ENCODE assay signal across 8 cellular contexts in genomic region chr7:130960208-130960988, GRCh38.
DNase-seq lines count a peak whose midpoint lies in the region; ATAC-seq, FAIRE-seq and TF ChIP-seq lines count a peak whose summit lies in the region.

No MANE protein-coding gene starts in this region.

- H3K4me1 ChIP-seq in SK-N-SH (ENCODE audit: control insufficient read depth in 1 of 2, insufficient read depth in 2 of 2, low read depth in 1 of 2, low read length in 1 of 2) (peaks cover 4 to 57% of the 10 kb centered on the region in 2 experiments), pancreas (peaks cover 0 to 6% (median 0%) of the 10 kb centered on the region in 3 donors)
- peaks cover 40% of the 10 kb centered on the region for H3K4me1 ChIP-seq in effector memory CD4-positive, alpha-beta T cell (ENCODE audit: control insufficient read depth, insufficient read depth, low read length, poor library complexity, severe bottlenecking)

- no peaks in the 10 kb centered on the region for H3K27me3 ChIP-seq in SK-N-SH (ENCODE audit: insufficient read depth)
- no peaks in the 10 kb centered on the region for H3K27me3 ChIP-seq in effector memory CD4-positive, alpha-beta T cell (replicated peaks; ENCODE audit: control insufficient read depth, insufficient read depth, low read length, poor library complexity, severe bottlenecking)
- no peaks in the 10 kb centered on the region for H3K27me3 ChIP-seq in pancreas

- H3K4me3 ChIP-seq in SK-N-SH (ENCODE audit: low read depth in 2 of 2, low read length in 1 of 2) (peak overlapping the region; percentile 43 to 57; a peak in 3 of 4 replicates), pancreas (peak overlapping the region in 1 of 4 donors; percentile 1)
- H3K4me3 ChIP-seq in effector memory CD4-positive, alpha-beta T cell (ENCODE audit: insufficient read depth, low read depth, low read length, poor library complexity, severe bottlenecking) = peak overlapping the region; percentile 55

- CTCF ChIA-PET in SK-N-SH (lab: Yijun Ruan, JAX) = interaction anchor here (0.6 to 3.3 kb wide), 9 partner anchors 10 to 93 kb away, joined by 3 to 18 read pairs (median 3); no protein-coding TSS in a partner anchor

- H3F3A ChIP-seq in SK-N-SH (replicated peaks; ENCODE audit: insufficient read depth) = peaks cover 64% of the 10 kb centered on the region

- TF ChIP-seq CTCF in SK-N-SH (IDR thresholded peaks at IDR 0.05) (no peak), pancreas (IDR thresholded peaks at IDR 0.05) (no peak), D721Med (IDR thresholded peaks at IDR 0.05; ENCODE audit: insufficient read depth, missing control alignments) (no peak)

- peak; percentile 68 to 99 for TF ChIP-seq EP300 in SK-N-SH (IDR thresholded peaks at IDR 0.05; ENCODE audit: borderline replicate concordance in 1 of 2, low read depth in 1 of 2, low read length in 1 of 2)

- no peak for TF ChIP-seq POLR2A in GM18505 (IDR thresholded peaks at IDR 0.05; ENCODE audit: borderline replicate concordance, extremely low read depth, insufficient read depth, insufficient read length)

- no peaks in the 10 kb centered on the region for H3K9me3 ChIP-seq in SK-N-SH
- H3K9me3 ChIP-seq in effector memory CD4-positive, alpha-beta T cell (ENCODE audit: control insufficient read depth, low read length) = no peaks in the 10 kb centered on the region
- no peaks in the 10 kb centered on the region for H3K9me3 ChIP-seq in pancreas

- ATAC-seq in HG02852 (IDR thresholded peaks at IDR 0.05; ENCODE audit: unreplicated experiment) (peak; percentile 31), pancreas (peak in 3 of 4 donors; percentile 21 to 84 (median 73)), GM18505 (IDR thresholded peaks at IDR 0.05; ENCODE audit: unreplicated experiment) (no peak)

- TF ChIP-seq RAD21 in SK-N-SH (IDR thresholded peaks at IDR 0.05; ENCODE audit: low read length) = no peak

- peak overlapping the region; percentile 92 for H3K9ac ChIP-seq in SK-N-SH

- H3K36me3 ChIP-seq in SK-N-SH (replicated peaks in 1 of 2; ENCODE audit: control insufficient read depth in 1 of 2, insufficient read depth in 2 of 2, low read length in 1 of 2) (peaks cover 2 to 36% of the 10 kb centered on the region in 2 experiments), pancreas (no peaks in the 10 kb centered on the region)
- H3K36me3 ChIP-seq in effector memory CD4-positive, alpha-beta T cell (ENCODE audit: control insufficient read depth, insufficient read depth, low read length) = peaks cover 14% of the 10 kb centered on the region

- H2AFZ ChIP-seq in SK-N-SH (ENCODE audit: low read depth) = no peak overlapping the region

- H3K27ac ChIP-seq in SK-N-SH (ENCODE audit: low read depth in 2 of 2, low read length in 1 of 2) = peak overlapping the region; percentile 92 to 100
- peak overlapping the region; percentile 91 for H3K27ac ChIP-seq in effector memory CD4-positive, alpha-beta T cell (ENCODE audit: insufficient read depth, low read length, poor library complexity, severe bottlenecking)
- peak overlapping the region in 2 of 4 donors; percentile 40 to 59 for H3K27ac ChIP-seq in pancreas

- POLR2A ChIA-PET in SK-N-SH (lab: Yijun Ruan, JAX) = no interaction called here

- H4K20me1 ChIP-seq in SK-N-SH (ENCODE audit: insufficient read depth) = no peaks in the 10 kb centered on the region

- H3K9me2 ChIP-seq in SK-N-SH = no peaks in the 10 kb centered on the region

- H3K4me2 ChIP-seq in SK-N-SH = peak overlapping the region; percentile 59

- DNase-seq in GM03348 (ENCODE audit: low spot score) (peak; percentile 80), SK-N-SH (no peak), pancreas (no peak), C1 segment of cervical spinal cord (lab: John Stamatoyannopoulos, UW) (no peak), D721Med (ENCODE audit: insufficient read length, low spot score) (no peak)
- DNase-seq in effector memory CD4-positive, alpha-beta T cell = no peak

- H3K79me2 ChIP-seq in SK-N-SH (ENCODE audit: insufficient read depth) = peaks cover 66% of the 10 kb centered on the region

- intact Hi-C loops in pancreas (cut with DNase I) = no loop called here

- FAIRE-seq in pancreas (lab: Jason Lieb, UNC) = no peak
- no peak for FAIRE-seq in D721Med (lab: Jason Lieb, UNC)

- 12% methylated on average over 6 of the region's 6 CpGs for WGBS in SK-N-SH (ENCODE audit: low lambda C conversion rate)
- WGBS in pancreas, 2 donors = 83 to 88% methylated on average over 6 of the region's 6 CpGs

TF ChIP-seq in SK-N-SH, 30 proteins besides CTCF, POLR2A, EP300 and RAD21 (continues in another document):
- TF ChIP-seq ZBTB33 (IDR thresholded peaks at IDR 0.05; ENCODE audit: borderline replicate concordance, low read depth) (peak; percentile 86), JUND (IDR thresholded peaks at IDR 0.05) (peak; percentile 98), NRF1 (IDR thresholded peaks at IDR 0.05; ENCODE audit: low read depth, low read length) (no peak), YY1 (IDR thresholded peaks at IDR 0.05; ENCODE audit: low read depth) (peak; percentile 86; the same call in 1 of the 2 replicates), MEF2A (IDR thresholded peaks at IDR 0.05; ENCODE audit: borderline replicate concordance, low read depth) (peak; percentile 60; the same call in 1 of the 2 replicates), RFX5 (IDR thresholded peaks at IDR 0.05; ENCODE audit: low read length) (no peak), FOXM1 (IDR thresholded peaks at IDR 0.05; ENCODE audit: low read depth) (peak; percentile 90), TAF1 (IDR thresholded peaks at IDR 0.05; ENCODE audit: borderline replicate concordance, low read depth, low read length) (peak; percentile 93), POLR2AphosphoS5 (IDR thresholded peaks at IDR 0.05; ENCODE audit: low read depth, low read length) (peak; percentile 93), FOSL2 (IDR thresholded peaks at IDR 0.05; ENCODE audit: borderline replicate concordance, low read depth) (peak; percentile 98), REST (IDR thresholded peaks at IDR 0.05; ENCODE audit: low read depth, low read length) (peak; percentile 71), CHD2 (IDR thresholded peaks at IDR 0.05; ENCODE audit: low read length, partially characterized antibody) (no peak), SMC3 (IDR thresholded peaks at IDR 0.05; ENCODE audit: low read depth, low read length) (no peak), MAX (IDR thresholded peaks at IDR 0.05; ENCODE audit: low read depth) (peak; percentile 91), GABPA (IDR thresholded peaks at IDR 0.05; ENCODE audit: low read depth) (no peak; the same call in 1 of the 2 replicates), RXRA (IDR thresholded peaks at IDR 0.05; ENCODE audit: borderline replicate concordance, low read depth) (peak; percentile 84), USF2 (IDR thresholded peaks at IDR 0.05; ENCODE audit: borderline replicate concordance, low read depth, low read length) (no peak), FOXJ3 (CRISPR knock-in tag; IDR thresholded peaks at IDR 0.05) (no peak), SIN3A (IDR thresholded peaks at IDR 0.05; ENCODE audit: borderline replicate concordance, low read depth, low read length) (peak; percentile 59; the same call in 1 of the 2 replicates)
